In genomic region chr13:112905086-112905485, GRCh38 we compare ENCODE assay signal across 1 cellular context.
TF ChIP-seq lines count a peak whose summit lies in the region.

No MANE protein-coding gene starts in this region.

TF ChIP-seq in WTC11, 78 proteins besides CTCF, POLR2A, EP300 and RAD21 (continued from another document):
- TF ChIP-seq, protein P1, sequence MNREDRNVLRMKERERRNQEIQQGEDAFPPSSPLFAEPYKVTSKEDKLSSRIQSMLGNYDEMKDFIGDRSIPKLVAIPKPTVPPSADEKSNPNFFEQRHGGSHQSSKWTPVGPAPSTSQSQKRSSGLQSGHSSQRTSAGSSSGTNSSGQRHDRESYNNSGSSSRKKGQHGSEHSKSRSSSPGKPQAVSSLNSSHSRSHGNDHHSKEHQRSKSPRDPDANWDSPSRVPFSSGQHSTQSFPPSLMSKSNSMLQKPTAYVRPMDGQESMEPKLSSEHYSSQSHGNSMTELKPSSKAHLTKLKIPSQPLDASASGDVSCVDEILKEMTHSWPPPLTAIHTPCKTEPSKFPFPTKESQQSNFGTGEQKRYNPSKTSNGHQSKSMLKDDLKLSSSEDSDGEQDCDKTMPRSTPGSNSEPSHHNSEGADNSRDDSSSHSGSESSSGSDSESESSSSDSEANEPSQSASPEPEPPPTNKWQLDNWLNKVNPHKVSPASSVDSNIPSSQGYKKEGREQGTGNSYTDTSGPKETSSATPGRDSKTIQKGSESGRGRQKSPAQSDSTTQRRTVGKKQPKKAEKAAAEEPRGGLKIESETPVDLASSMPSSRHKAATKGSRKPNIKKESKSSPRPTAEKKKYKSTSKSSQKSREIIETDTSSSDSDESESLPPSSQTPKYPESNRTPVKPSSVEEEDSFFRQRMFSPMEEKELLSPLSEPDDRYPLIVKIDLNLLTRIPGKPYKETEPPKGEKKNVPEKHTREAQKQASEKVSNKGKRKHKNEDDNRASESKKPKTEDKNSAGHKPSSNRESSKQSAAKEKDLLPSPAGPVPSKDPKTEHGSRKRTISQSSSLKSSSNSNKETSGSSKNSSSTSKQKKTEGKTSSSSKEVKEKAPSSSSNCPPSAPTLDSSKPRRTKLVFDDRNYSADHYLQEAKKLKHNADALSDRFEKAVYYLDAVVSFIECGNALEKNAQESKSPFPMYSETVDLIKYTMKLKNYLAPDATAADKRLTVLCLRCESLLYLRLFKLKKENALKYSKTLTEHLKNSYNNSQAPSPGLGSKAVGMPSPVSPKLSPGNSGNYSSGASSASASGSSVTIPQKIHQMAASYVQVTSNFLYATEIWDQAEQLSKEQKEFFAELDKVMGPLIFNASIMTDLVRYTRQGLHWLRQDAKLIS (CRISPR knock-in tag; IDR thresholded peaks at IDR 0.05; ENCODE audit: borderline replicate concordance), result no peak
